In genomic region chrX:17597836-17598434, GRCh38 we compare ENCODE assay signal across 9 cellular contexts.
DNase-seq lines count a peak whose midpoint lies in the region; ATAC-seq and TF ChIP-seq lines count a peak whose summit lies in the region.
"Had no signal": no experiment of that assay in that cellular context is flagged by ENCODE, and none has a peak within 500 bp of the region (broad histone marks: within the 10 kb centered on the region; RNA-seq: fewer than 3 reads in every experiment).

No MANE protein-coding gene starts in this region.

- H3K27ac Mint-ChIP-seq in progenitor cell of endocrine pancreas (peak overlapping the region; percentile 76), CD14-positive monocyte (no peak overlapping the region)

- H3K4me3 ChIP-seq in adipocyte (ENCODE audit: low read length), result no peak overlapping the region

- TF ChIP-seq CTCF in progenitor cell of endocrine pancreas (IDR thresholded peaks at IDR 0.05; ENCODE audit: unreplicated experiment) (no peak), CD14-positive monocyte (IDR thresholded peaks at IDR 0.05) (no peak)

- no peak for ATAC-seq in HG03460 (IDR thresholded peaks at IDR 0.05; ENCODE audit: unreplicated experiment)

- no peaks in the 10 kb centered on the region for H3K27me3 Mint-ChIP-seq in progenitor cell of endocrine pancreas
- H3K27me3 Mint-ChIP-seq in CD14-positive monocyte (ENCODE audit: low read depth in 3 of 3), result peaks cover 4 to 11% (median 5%) of the 10 kb centered on the region in 3 donors

- DNase-seq in EH (ENCODE audit: low read depth) (peak; percentile 41), adipocyte (ENCODE audit: low read depth) (peak; percentile 53), head of caudate nucleus (peak in 35 of 42 donors; percentile 3 to 50 (median 22)), progenitor cell of endocrine pancreas (ENCODE audit: low spot score, unreplicated experiment) (no peak), germinal center (ENCODE audit: low spot score) (no peak), CD14-positive monocyte (ENCODE audit: low spot score) (no peak), GM19240 (ENCODE audit: insufficient read length, low spot score) (no peak)
- DNase-seq: activated CD4-positive, alpha-beta T cell treated with anti-CD3 and anti-CD28 coated beads for 1 hour had no signal

- H3K9me3 Mint-ChIP-seq in progenitor cell of endocrine pancreas (ENCODE audit: low read depth) (no peaks in the 10 kb centered on the region), CD14-positive monocyte (no peaks in the 10 kb centered on the region)

- H3K9ac ChIP-seq in adipocyte (ENCODE audit: low read length), result peak overlapping the region; percentile 57

- no peaks in the 10 kb centered on the region for H3K27me3 ChIP-seq in adipocyte (replicated peaks; ENCODE audit: control insufficient read depth, insufficient read depth, low read length)

- no peak overlapping the region for H3K4me3 Mint-ChIP-seq in progenitor cell of endocrine pancreas (ENCODE audit: low read depth)
- no peak overlapping the region for H3K4me3 Mint-ChIP-seq in CD14-positive monocyte

- intact Hi-C loops in head of caudate nucleus (cut with DNase I), result no loop called here
- intact Hi-C loops in CD14-positive monocyte (cut with micrococcal nuclease), result no loop called here

- H3K4me1 Mint-ChIP-seq in progenitor cell of endocrine pancreas (ENCODE audit: low read depth), result peaks cover 63% of the 10 kb centered on the region
- H3K4me1 Mint-ChIP-seq in CD14-positive monocyte, result peaks cover 8% of the 10 kb centered on the region

- peaks cover 32% of the 10 kb centered on the region for H3K4me1 ChIP-seq in adipocyte (ENCODE audit: control insufficient read depth, insufficient read depth, low read length)

- no peaks in the 10 kb centered on the region for H3K36me3 ChIP-seq in adipocyte (ENCODE audit: control insufficient read depth, insufficient read depth, low read length, severe bottlenecking)

- H3K9me3 ChIP-seq in adipocyte (ENCODE audit: control insufficient read depth, low read length), result no peaks in the 10 kb centered on the region

- H3K36me3 Mint-ChIP-seq in progenitor cell of endocrine pancreas (ENCODE audit: insufficient read depth) (peaks cover 4% of the 10 kb centered on the region), CD14-positive monocyte (no peaks in the 10 kb centered on the region)

Comparison
In these comparisons a context has a peak if more than half of its experiments do, and no peak if none do; other contexts are left out.
1. DNase-seq: peak in EH (single experiment), adipocyte (single experiment) and head of caudate nucleus (35 of 42); none in progenitor cell of endocrine pancreas (single experiment), germinal center (single experiment), CD14-positive monocyte (single experiment) and GM19240 (single experiment).